ENCODE assay signal across 20 cellular contexts in genomic region chr18:54742120-54742519, GRCh38.
DNase-seq lines count a peak whose midpoint lies in the region; ATAC-seq, FAIRE-seq and TF ChIP-seq lines count a peak whose summit lies in the region.
"Had no signal": no experiment of that assay in that cellular context is flagged by ENCODE, and none has a peak within 500 bp of the region (broad histone marks: within the 10 kb centered on the region; RNA-seq: fewer than 3 reads in every experiment).

No MANE protein-coding gene starts in this region.

- no peak overlapping the region for H3K27ac ChIP-seq in liver (ENCODE audit: low read depth in 1 of 2, low read length in 2 of 2)
- H3K27ac ChIP-seq in HepG2 (ENCODE audit: extremely low read length, insufficient read depth, low read length) = no peak overlapping the region
- H3K27ac ChIP-seq in temporal lobe (ENCODE audit: low read depth, low read length) = peak overlapping the region; percentile 19
- H3K27ac ChIP-seq: RWPE1, SJSA1 had no signal

- no peak overlapping the region for H3K4me2 ChIP-seq in HepG2 (ENCODE audit: low read depth, low read length)

- in situ Hi-C loops in HepG2 (cut with HindIII; ENCODE audit: extremely low pct_ligation_motif_present, low pct_unique_long_range_greater_than_20kb) = no loop called here

- no TSS peak for BruUV-seq in HepG2 (replicated peaks; lab: Mats Ljungman, UMichigan)

- POLR2A ChIA-PET in HepG2 (lab: Yijun Ruan, JAX) = no interaction called here

- no peaks in the 10 kb centered on the region for H3K79me2 ChIP-seq in HepG2 (ENCODE audit: insufficient read depth, low read length)

- FAIRE-seq in HepG2 (lab: Jason Lieb, UNC) = no peak
- FAIRE-seq in bronchial epithelial cell (lab: Jason Lieb, UNC) = no peak
- FAIRE-seq: A204.1 had no signal

- H3K27me3 ChIP-seq in liver (ENCODE audit: control insufficient read depth in 4 of 4, insufficient read depth in 4 of 4, low read length in 3 of 4) (no peaks in the 10 kb centered on the region), HepG2 (ENCODE audit: control insufficient read depth in 1 of 2, insufficient read depth in 2 of 2, low read length in 2 of 2) (no peaks in the 10 kb centered on the region), bronchial epithelial cell (ENCODE audit: control insufficient read depth, insufficient read depth, low read length) (no peaks in the 10 kb centered on the region)
- H3K27me3 ChIP-seq: SJSA1 had no signal

- TF ChIP-seq RAD21 in liver (IDR thresholded peaks at IDR 0.05) (no peak), HepG2 (CRISPR knock-in tag; IDR thresholded peaks at IDR 0.05) (no peak)

- H3K4me3 ChIP-seq in liver (ENCODE audit: low read depth in 1 of 3, low read length in 3 of 3) = no peak overlapping the region
- no peak overlapping the region for H3K4me3 ChIP-seq in HepG2 (replicated peaks in 1 of 3; ENCODE audit: insufficient read depth in 1 of 3, low read depth in 2 of 3, low read length in 3 of 3)
- no peak overlapping the region for H3K4me3 ChIP-seq in bronchial epithelial cell (ENCODE audit: low read depth, low read length)
- H3K4me3 ChIP-seq in fibroblast of the aortic adventitia (ENCODE audit: low read depth, low read length) = no peak overlapping the region
- H3K4me3 ChIP-seq: SJSA1 had no signal

- no peaks in the 10 kb centered on the region for H3K36me3 ChIP-seq in liver (ENCODE audit: control insufficient read depth in 4 of 4, insufficient read depth in 3 of 4, low read depth in 1 of 4, low read length in 3 of 4)
- no peaks in the 10 kb centered on the region for H3K36me3 ChIP-seq in HepG2 (replicated peaks in 1 of 2; ENCODE audit: control insufficient read depth in 1 of 2, insufficient read depth in 2 of 2, low read length in 2 of 2)
- no peaks in the 10 kb centered on the region for H3K36me3 ChIP-seq in bronchial epithelial cell (ENCODE audit: control insufficient read depth, insufficient read depth, low read length)
- H3K36me3 ChIP-seq: SJSA1 had no signal

- H3K9ac ChIP-seq in liver (ENCODE audit: low read depth in 1 of 2, low read length in 2 of 2) (no peak overlapping the region), HepG2 (ENCODE audit: insufficient read depth, low read depth, low read length) (no peak overlapping the region)

- no peak for TF ChIP-seq EP300 in HepG2 (IDR thresholded peaks at IDR 0.05; ENCODE audit: low read depth in 2 of 2, low read length in 2 of 2)
- no peak for TF ChIP-seq EP300 in HepG2 (CRISPR knock-in tag; IDR thresholded peaks at IDR 0.05; ENCODE audit: borderline replicate concordance)

- WGBS in liver = 75% methylated on average over 4 of the region's 4 CpGs
- 41% methylated on average over 4 of the region's 4 CpGs for WGBS in HepG2 (ENCODE audit: low lambda C conversion rate)

- H3K9me3 ChIP-seq in liver (ENCODE audit: control insufficient read depth in 4 of 4, low read length in 3 of 4) = no peaks in the 10 kb centered on the region
- no peaks in the 10 kb centered on the region for H3K9me3 ChIP-seq in HepG2 (ENCODE audit: low read length)
- H3K9me3 ChIP-seq: SJSA1 had no signal

- no peak overlapping the region for H2AFZ ChIP-seq in HepG2 (ENCODE audit: low read length)

- ATAC-seq in HepG2 = no peak

- DNase-seq in HepG2 (ENCODE audit: low spot score) (no peak), bronchial epithelial cell (ENCODE audit: low read depth) (peak; percentile 39), fibroblast of the aortic adventitia (ENCODE audit: low read depth) (peak; percentile 55), NCI-H524 treated with DMSO at 0.1 percent for 48 hours (lab: John Stamatoyannopoulos, UW) (no peak), NCI-H526 (lab: John Stamatoyannopoulos, UW) (no peak), epidermal melanocyte (ENCODE audit: insufficient read length, low spot score) (no peak)
- DNase-seq: CD4-positive, CD25-positive, alpha-beta regulatory T cell; DND-41; GF-D8; Karpas-422; NCI-H1436; NCI-H2029 treated with DMSO at 0.1 percent for 48 hours; NCI-H510A; NK-92 treated with Interleukin-12 subunit alpha and Interleukin-12 subunit beta, amount 100 ng/mL, for 24 hours; OCI-M1 had no signal

- CTCF ChIA-PET in HepG2 (lab: Yijun Ruan, JAX; ENCODE audit: low intra/inter-chr PET ratio, low total read pairs) = no interaction called here

- TF ChIP-seq CTCF in liver (IDR thresholded peaks at IDR 0.05; ENCODE audit: low read depth, low read length, missing input control) (no peak), HepG2 (CRISPR knock-in tag; IDR thresholded peaks at IDR 0.05) (no peak), bronchial epithelial cell (IDR thresholded peaks at IDR 0.05; ENCODE audit: insufficient read depth, low read length, severe bottlenecking) (no peak), fibroblast of the aortic adventitia (IDR thresholded peaks at IDR 0.05; ENCODE audit: insufficient read depth, low read length) (no peak)

- intact Hi-C loops in HepG2 (cut with micrococcal nuclease; ENCODE audit: unreplicated experiment) = no loop called here

- no peaks in the 10 kb centered on the region for H3K4me1 ChIP-seq in liver (ENCODE audit: control insufficient read depth in 4 of 4, insufficient read depth in 4 of 4, low read length in 3 of 4)
- H3K4me1 ChIP-seq in HepG2 (ENCODE audit: insufficient read depth, low read length) = no peaks in the 10 kb centered on the region

- H4K20me1 ChIP-seq in HepG2 (ENCODE audit: insufficient read depth, low read length) = no peaks in the 10 kb centered on the region

- TF ChIP-seq POLR2A in HepG2 (IDR thresholded peaks at IDR 0.05; ENCODE audit: insufficient read depth in 1 of 2, low read depth in 2 of 2, low read length in 2 of 2) = no peak

TF ChIP-seq in liver, 16 proteins besides CTCF, POLR2A, EP300 and RAD21 (continues in another document):
- TF ChIP-seq HNF4G (IDR thresholded peaks at IDR 0.05) (no peak), NR2F2 (IDR thresholded peaks at IDR 0.05) (peak; percentile 24)
- TF ChIP-seq, protein P1, sequence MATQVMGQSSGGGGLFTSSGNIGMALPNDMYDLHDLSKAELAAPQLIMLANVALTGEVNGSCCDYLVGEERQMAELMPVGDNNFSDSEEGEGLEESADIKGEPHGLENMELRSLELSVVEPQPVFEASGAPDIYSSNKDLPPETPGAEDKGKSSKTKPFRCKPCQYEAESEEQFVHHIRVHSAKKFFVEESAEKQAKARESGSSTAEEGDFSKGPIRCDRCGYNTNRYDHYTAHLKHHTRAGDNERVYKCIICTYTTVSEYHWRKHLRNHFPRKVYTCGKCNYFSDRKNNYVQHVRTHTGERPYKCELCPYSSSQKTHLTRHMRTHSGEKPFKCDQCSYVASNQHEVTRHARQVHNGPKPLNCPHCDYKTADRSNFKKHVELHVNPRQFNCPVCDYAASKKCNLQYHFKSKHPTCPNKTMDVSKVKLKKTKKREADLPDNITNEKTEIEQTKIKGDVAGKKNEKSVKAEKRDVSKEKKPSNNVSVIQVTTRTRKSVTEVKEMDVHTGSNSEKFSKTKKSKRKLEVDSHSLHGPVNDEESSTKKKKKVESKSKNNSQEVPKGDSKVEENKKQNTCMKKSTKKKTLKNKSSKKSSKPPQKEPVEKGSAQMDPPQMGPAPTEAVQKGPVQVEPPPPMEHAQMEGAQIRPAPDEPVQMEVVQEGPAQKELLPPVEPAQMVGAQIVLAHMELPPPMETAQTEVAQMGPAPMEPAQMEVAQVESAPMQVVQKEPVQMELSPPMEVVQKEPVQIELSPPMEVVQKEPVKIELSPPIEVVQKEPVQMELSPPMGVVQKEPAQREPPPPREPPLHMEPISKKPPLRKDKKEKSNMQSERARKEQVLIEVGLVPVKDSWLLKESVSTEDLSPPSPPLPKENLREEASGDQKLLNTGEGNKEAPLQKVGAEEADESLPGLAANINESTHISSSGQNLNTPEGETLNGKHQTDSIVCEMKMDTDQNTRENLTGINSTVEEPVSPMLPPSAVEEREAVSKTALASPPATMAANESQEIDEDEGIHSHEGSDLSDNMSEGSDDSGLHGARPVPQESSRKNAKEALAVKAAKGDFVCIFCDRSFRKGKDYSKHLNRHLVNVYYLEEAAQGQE (IDR thresholded peaks at IDR 0.05) = no peak

TF ChIP-seq in HepG2, 621 proteins besides CTCF, POLR2A, EP300 and RAD21:
- TF ChIP-seq XRCC5 (optimal IDR thresholded peaks at IDR 0.05; ENCODE audit: low read length) (no peak), NKX3-1 (CRISPR knock-in tag; IDR thresholded peaks at IDR 0.05) (no peak), ARID2 (CRISPR knock-in tag; IDR thresholded peaks at IDR 0.05; ENCODE audit: borderline replicate concordance) (no peak), RFX3 (CRISPR knock-in tag; IDR thresholded peaks at IDR 0.05) (no peak), GABPB1 (CRISPR knock-in tag; IDR thresholded peaks at IDR 0.05) (no peak)
TF ChIP-seq in HepG2: peak in this region for 0.

Comparison
In these comparisons a context has a peak if more than half of its experiments do, and no peak if none do; other contexts are left out.
1. DNase-seq: peak in bronchial epithelial cell (single experiment) and fibroblast of the aortic adventitia (single experiment); none in HepG2 (single experiment), NCI-H524 treated with DMSO at 0.1 percent for 48 hours (single experiment), NCI-H526 (0 of 2) and epidermal melanocyte (single experiment).